ENCODE assay signal across 9 cellular contexts in genomic region chrX:126165721-126166401, GRCh38. TPM values are rescaled to one million over a fixed set of nuclear protein-coding genes. Genes with fewer than 3 reads are reported as not detected.
DNase-seq lines count a peak whose midpoint lies in the region; ATAC-seq and TF ChIP-seq lines count a peak whose summit lies in the region.
"Had no signal": no experiment of that assay in that cellular context is flagged by ENCODE, and none has a peak within 500 bp of the region (broad histone marks: within the 10 kb centered on the region; RNA-seq: fewer than 3 reads in every experiment).

DCAF12L2 (minus strand) TSS chrX:126166289; CDS start chrX:126165924, 365 bp downstream.

- no peaks in the 10 kb centered on the region for H3K27me3 ChIP-seq in CD4-positive, alpha-beta T cell (ENCODE audit: control insufficient read depth, insufficient read depth, low read length)
- H3K27me3 ChIP-seq in foreskin keratinocyte (no peaks in the 10 kb centered on the region), neuron (ENCODE audit: insufficient read depth, low read length) (peaks cover 10% of the 10 kb centered on the region), PC-9 (ENCODE audit: insufficient read depth, low read depth) (no peaks in the 10 kb centered on the region)

- no peaks in the 10 kb centered on the region for H3K36me3 Mint-ChIP-seq in CD4-positive, alpha-beta T cell (ENCODE audit: low read depth)
- H3K36me3 Mint-ChIP-seq: memory B cell had no signal

- no peaks in the 10 kb centered on the region for H4K20me1 ChIP-seq in PC-9 (ENCODE audit: insufficient read depth)

- H3K4me3 Mint-ChIP-seq in CD4-positive, alpha-beta T cell, result peak within 1 kb of the TSS; percentile 66
- H3K4me3 Mint-ChIP-seq: memory B cell had no signal

- no peaks in the 10 kb centered on the region for H3K9me2 ChIP-seq in PC-9 (ENCODE audit: insufficient read depth)

- no peaks in the 10 kb centered on the region for H3K9me3 ChIP-seq in CD4-positive, alpha-beta T cell (ENCODE audit: control insufficient read depth, low read length)
- H3K9me3 ChIP-seq in neuron (ENCODE audit: low read length), result no peaks in the 10 kb centered on the region
- no peaks in the 10 kb centered on the region for H3K9me3 ChIP-seq in PC-9 (ENCODE audit: insufficient read depth, low read depth)

- peak within 1 kb of the TSS; percentile 29 for H3K4me3 ChIP-seq in neuron (ENCODE audit: low read length)
- H3K4me3 ChIP-seq in PC-9, result no peak within 1 kb of the TSS

- no peaks in the 10 kb centered on the region for H3K4me1 Mint-ChIP-seq in CD4-positive, alpha-beta T cell (ENCODE audit: low read depth)
- H3K4me1 Mint-ChIP-seq: memory B cell had no signal

- ATAC-seq in CD4-positive, alpha-beta T cell (ENCODE audit: poor library complexity), result no peak
- ATAC-seq in foreskin keratinocyte, result peak; percentile 38
- no peak for ATAC-seq in HG03442 (IDR thresholded peaks at IDR 0.05; ENCODE audit: unreplicated experiment)

- H3K79me2 ChIP-seq in PC-9 (ENCODE audit: low read depth), result no peaks in the 10 kb centered on the region

- no peaks in the 10 kb centered on the region for H3K4me1 ChIP-seq in foreskin keratinocyte
- no peaks in the 10 kb centered on the region for H3K4me1 ChIP-seq in neuron (ENCODE audit: insufficient read depth, low read length)
- peaks cover 5% of the 10 kb centered on the region; the same call in 1 of the 2 replicates for H3K4me1 ChIP-seq in PC-9 (replicated peaks; ENCODE audit: insufficient read depth)

- H2AFZ ChIP-seq in neuron (ENCODE audit: low read depth, low read length) (no peak within 1 kb of the TSS), PC-9 (no peak within 1 kb of the TSS)

- H3K27me3 Mint-ChIP-seq in CD4-positive, alpha-beta T cell, result peaks cover 22% of the 10 kb centered on the region
- H3K27me3 Mint-ChIP-seq: memory B cell had no signal

- BruUV-seq in PC-9 (replicated peaks; lab: Mats Ljungman, UMichigan), result no TSS peak

- H3K9me3 Mint-ChIP-seq in CD4-positive, alpha-beta T cell, result no peaks in the 10 kb centered on the region
- H3K9me3 Mint-ChIP-seq: memory B cell had no signal

- H3K27ac ChIP-seq in CD4-positive, alpha-beta T cell (ENCODE audit: low read depth, low read length), result no peak within 1 kb of the TSS
- H3K27ac ChIP-seq in foreskin keratinocyte (no peak within 1 kb of the TSS), PC-9 (no peak within 1 kb of the TSS)

- CTCF ChIA-PET in CD4-positive, alpha-beta T cell (lab: Charles Lee), result no interaction called here
- CTCF ChIA-PET in PC-9 (lab: Charles Lee), result no interaction called here

- no peak within 1 kb of the TSS for H3K4me2 ChIP-seq in PC-9

- intact Hi-C loops in CD4-positive, alpha-beta T cell (cut with DNase I, micrococcal nuclease), result no loop called here
- intact Hi-C loops in PC-9 (cut with micrococcal nuclease; ENCODE audit: unreplicated experiment), result no loop called here

- H3K36me3 ChIP-seq in neuron (ENCODE audit: insufficient read depth, low read length) (no peaks in the 10 kb centered on the region), PC-9 (ENCODE audit: low read depth) (no peaks in the 10 kb centered on the region)

- DNase-seq in CD4-positive, alpha-beta T cell, result no peak
- DNase-seq in NCI-H1105 treated with DMSO at 0.1 percent for 48 hours (lab: John Stamatoyannopoulos, UW) (peak; percentile 14), foreskin keratinocyte (no peak), A172 (ENCODE audit: low spot score) (no peak), NAMALWA (ENCODE audit: low spot score) (no peak), PC-9 (no peak)

- no peaks in the 10 kb centered on the region for H3F3A ChIP-seq in PC-9 (ENCODE audit: insufficient read depth, low read depth)

- POLR2A ChIA-PET in CD4-positive, alpha-beta T cell (lab: Charles Lee), result no interaction called here
- POLR2A ChIA-PET in PC-9 (lab: Charles Lee; ENCODE audit: unreplicated experiment), result no interaction called here

- no peak within 1 kb of the TSS for H3K27ac Mint-ChIP-seq in CD4-positive, alpha-beta T cell
- H3K27ac Mint-ChIP-seq: memory B cell had no signal

- no peak for TF ChIP-seq CTCF in CD4-positive, alpha-beta T cell (IDR thresholded peaks at IDR 0.05)
- no peak for TF ChIP-seq CTCF in foreskin keratinocyte (conservative IDR thresholded peaks at IDR 0.05)
- TF ChIP-seq CTCF in PC-9 (conservative IDR thresholded peaks at IDR 0.05), result no peak

RNA-seq across cellular contexts. Expression of gene DCAF12L2, which starts in this region (rescaled TPM):
- total RNA-seq in CD4-positive, alpha-beta T cell, result not detected
- total RNA-seq in foreskin keratinocyte, result not detected in 2 replicates
- not detected in 2 replicates for polyA plus RNA-seq in foreskin keratinocyte
- not detected in 2 replicates for total RNA-seq in A172 (2014; rRNA removed; shearing (Covaris generic))
- total RNA-seq in PC-9 (2021), result not detected in 2 replicates

Comparison
In these comparisons a context has a peak if more than half of its experiments do, and no peak if none do; other contexts are left out.
1. Peak in ATAC-seq in foreskin keratinocyte; RNA of the gene not detected or under 1 TPM.